In genomic region chr11:61793084-61793828, GRCh38 we compare ENCODE assay signal across 1 cellular context.
TF ChIP-seq lines count a peak whose summit lies in the region.

No MANE protein-coding gene starts in this region.

TF ChIP-seq in HEK293, 187 proteins besides CTCF, POLR2A, EP300 and RAD21 (continued from another document):
- TF ChIP-seq ZNF433 (tag by site-specific recombination; IDR thresholded peaks at IDR 0.05; ENCODE audit: low read depth) (no peak), ZBTB26 (tag by site-specific recombination; optimal IDR thresholded peaks at IDR 0.05) (peak; percentile 47), ZBTB17 (tag by site-specific recombination; IDR thresholded peaks at IDR 0.05) (peak; percentile 31; the same call in 1 of the 2 replicates), REST (tag by site-specific recombination; IDR thresholded peaks at IDR 0.05) (no peak)
